ENCODE assay signal across 28 cellular contexts in genomic region chr17:39252788-39253460, GRCh38. TPM values are rescaled to one million over a fixed set of nuclear protein-coding genes. Genes with fewer than 3 reads are reported as not detected.
A peak's percentile ranks its signal among the peaks of the same experiment; 100 is the strongest.
DNase-seq lines count a peak whose midpoint lies in the region; ATAC-seq, FAIRE-seq and TF ChIP-seq lines count a peak whose summit lies in the region.
"Had no signal": no experiment of that assay in that cellular context is flagged by ENCODE, and none has a peak within 500 bp of the region (broad histone marks: within the 10 kb centered on the region; RNA-seq: fewer than 3 reads in every experiment).

No MANE protein-coding gene starts in this region.

- no peak overlapping the region for H3K9ac ChIP-seq in HepG2 (ENCODE audit: insufficient read depth, low read depth, low read length)
- no peak overlapping the region for H3K9ac ChIP-seq in endodermal cell (ENCODE audit: extremely low read depth, low read length, poor library complexity, severe bottlenecking)
- no peak overlapping the region for H3K9ac ChIP-seq in mesendoderm (ENCODE audit: low read length)
- H3K9ac ChIP-seq: GM23248 had no signal

- peak overlapping the region; percentile 42 for H3K56ac ChIP-seq in mesendoderm (ENCODE audit: low read length)

- H2AK5ac ChIP-seq in mesendoderm (ENCODE audit: low read length) = no peak overlapping the region

- no peak overlapping the region for H3K27ac Mint-ChIP-seq in endodermal cell
- peak overlapping the region in 1 of 7 donors; percentile 17 for H3K27ac Mint-ChIP-seq in CD14-positive monocyte
- H3K27ac Mint-ChIP-seq: IgD-negative memory B cell had no signal

- BruUV-seq in HepG2 (replicated peaks; lab: Mats Ljungman, UMichigan) = no TSS peak

- TF ChIP-seq POLR2A in HepG2 (IDR thresholded peaks at IDR 0.05; ENCODE audit: insufficient read depth in 1 of 2, low read depth in 2 of 2, low read length in 2 of 2) (no peak), right lobe of liver (IDR thresholded peaks at IDR 0.05) (no peak)

- no peak overlapping the region for H3K4me2 ChIP-seq in HepG2 (ENCODE audit: low read depth, low read length)
- no peak overlapping the region for H3K4me2 ChIP-seq in mesendoderm (ENCODE audit: low read length)
- H3K4me2 ChIP-seq: PC-9 had no signal

- H3K36me3 Mint-ChIP-seq in endodermal cell (ENCODE audit: low read depth) (peaks cover 20% of the 10 kb centered on the region), CD14-positive monocyte (peaks cover 48 to 73% of the 10 kb centered on the region in 2 donors)

- no peaks in the 10 kb centered on the region for H3K27me3 Mint-ChIP-seq in endodermal cell (ENCODE audit: insufficient read depth)
- peaks cover 0 to 2% (median 0%) of the 10 kb centered on the region in 3 donors for H3K27me3 Mint-ChIP-seq in CD14-positive monocyte (ENCODE audit: low read depth in 3 of 3)
- H3K27me3 Mint-ChIP-seq: CD4-positive, alpha-beta memory T cell; IgD-negative memory B cell had no signal

- CTCF ChIA-PET in HepG2 (lab: Yijun Ruan, JAX; ENCODE audit: low intra/inter-chr PET ratio, low total read pairs) = no interaction called here

- WGBS in HepG2 (ENCODE audit: low lambda C conversion rate) = 92% methylated on average over 7 of the region's 7 CpGs
- WGBS in right lobe of liver (ENCODE audit: insufficient coverage, low coverage, low lambda C conversion rate, missing lambda C conversion rate) = 87% methylated on average over 6 of the region's 7 CpGs
- WGBS in endodermal cell (ENCODE audit: insufficient coverage in 1 of 2, insufficient read length in 1 of 2), 2 experiments = 83 to 88% methylated on average over 2 to 7 of the region's 7 CpGs
- no CpG with 5 or more reads among the region's 7 CpGs for WGBS in mesendoderm (ENCODE audit: extremely low coverage, insufficient coverage, low lambda C conversion rate)

- intact Hi-C loops in HepG2 (cut with micrococcal nuclease; ENCODE audit: unreplicated experiment) = no loop called here
- intact Hi-C loops in right lobe of liver (cut with DNase I) = no loop called here
- intact Hi-C loops in CD14-positive monocyte (cut with micrococcal nuclease) = no loop called here

- H3K4me1 ChIP-seq in HepG2 (ENCODE audit: insufficient read depth, low read length) (peaks cover 27% of the 10 kb centered on the region), right lobe of liver (peaks cover 0 to 18% (median 7%) of the 10 kb centered on the region in 4 donors), endodermal cell (ENCODE audit: control insufficient read depth, insufficient read depth, low read length) (no peaks in the 10 kb centered on the region), mesendoderm (ENCODE audit: control insufficient read depth, low read depth, low read length) (no peaks in the 10 kb centered on the region), HAP-1 (no peaks in the 10 kb centered on the region)
- H3K4me1 ChIP-seq: SJCRH30 had no signal

- in situ Hi-C loops in HepG2 (cut with HindIII; ENCODE audit: extremely low pct_ligation_motif_present, low pct_unique_long_range_greater_than_20kb) (no loop called here), HAP-1 (cut with MboI; ENCODE audit: low sequenced_read_pairs) (no loop called here)

- TF ChIP-seq EP300 in HepG2 (IDR thresholded peaks at IDR 0.05; ENCODE audit: low read depth in 2 of 2, low read length in 2 of 2) (no peak), HepG2 (CRISPR knock-in tag; IDR thresholded peaks at IDR 0.05; ENCODE audit: borderline replicate concordance) (no peak)

- H3K9me3 Mint-ChIP-seq in endodermal cell (no peaks in the 10 kb centered on the region), CD14-positive monocyte (no peaks in the 10 kb centered on the region)
- H3K9me3 Mint-ChIP-seq: CD4-positive, alpha-beta memory T cell; IgD-negative memory B cell had no signal

- H3K4ac ChIP-seq in mesendoderm (ENCODE audit: low read depth, low read length) = no peak overlapping the region

- FAIRE-seq in HepG2 (lab: Jason Lieb, UNC) = no peak
- FAIRE-seq: GM12891, GM19239, HTR-8/SVneo had no signal

- no peak overlapping the region for H2AFZ ChIP-seq in HepG2 (ENCODE audit: low read length)
- H2AFZ ChIP-seq: GM23248, PC-9 had no signal

- peaks cover 5% of the 10 kb centered on the region for H3K4me1 Mint-ChIP-seq in endodermal cell
- H3K4me1 Mint-ChIP-seq in CD14-positive monocyte = no peaks in the 10 kb centered on the region
- H3K4me1 Mint-ChIP-seq: IgD-negative memory B cell had no signal

- H4K20me1 ChIP-seq in HepG2 (ENCODE audit: insufficient read depth, low read length) = no peaks in the 10 kb centered on the region

- H4K5ac ChIP-seq in mesendoderm (ENCODE audit: low read length) = no peak overlapping the region

- DNase-seq in HepG2 (ENCODE audit: low spot score) = no peak
- no peak for DNase-seq in right lobe of liver
- peak; percentile 84 for DNase-seq in endodermal cell
- DNase-seq in mesendoderm = peak; percentile 75
- DNase-seq in CD14-positive monocyte (ENCODE audit: low spot score) = no peak
- DNase-seq in NOMO-1 (lab: John Stamatoyannopoulos, UW; ENCODE audit: unreplicated experiment in 2 of 2) = no peak
- DNase-seq in HAP-1 (ENCODE audit: low spot score in 2 of 2) = no peak
- DNase-seq: 8988T; Calu3; CD4-positive, alpha-beta memory T cell; EL; GM23248; Kasumi-1; MG63; NCI-H1048; NCI-H1436 treated with DMSO at 0.1 percent for 48 hours; NCI-H2029; NCI-H2171; NCI-H526; PC-9; SJCRH30 had no signal

- no peaks in the 10 kb centered on the region for H3K79me2 ChIP-seq in HepG2 (ENCODE audit: insufficient read depth, low read length)
- H3K79me2 ChIP-seq in mesendoderm (ENCODE audit: control insufficient read depth, insufficient read depth, low read length) = no peaks in the 10 kb centered on the region

- H3K79me1 ChIP-seq in mesendoderm (ENCODE audit: low read length) = no peaks in the 10 kb centered on the region

- H2BK5ac ChIP-seq in mesendoderm (ENCODE audit: low read length) = no peak overlapping the region

- H3K23ac ChIP-seq in mesendoderm (ENCODE audit: low read length) = no peak overlapping the region

- ATAC-seq in HepG2 (0 out of 3 replicates have a peak, but pooled peaks have one; percentile 19), right lobe of liver (no peak), HG03039 (IDR thresholded peaks at IDR 0.05; ENCODE audit: unreplicated experiment) (no peak)

- H3K9me3 ChIP-seq in HepG2 (ENCODE audit: low read length) (no peaks in the 10 kb centered on the region), right lobe of liver (no peaks in the 10 kb centered on the region), endodermal cell (ENCODE audit: control insufficient read depth, low read length) (no peaks in the 10 kb centered on the region), HAP-1 (no peaks in the 10 kb centered on the region)
- H3K9me3 ChIP-seq: MG63, SJCRH30 had no signal

- TF ChIP-seq CTCF in HepG2 (CRISPR knock-in tag; IDR thresholded peaks at IDR 0.05) = no peak
- no peak for TF ChIP-seq CTCF in right lobe of liver (IDR thresholded peaks at IDR 0.05)
- peak; percentile 39 for TF ChIP-seq CTCF in endodermal cell (conservative IDR thresholded peaks at IDR 0.05)
- TF ChIP-seq CTCF in CD14-positive monocyte (IDR thresholded peaks at IDR 0.05) = no peak

- no peak overlapping the region for H2BK120ac ChIP-seq in mesendoderm (ENCODE audit: low read depth, low read length)

- H3K4me3 ChIP-seq in HepG2 (replicated peaks in 1 of 3; ENCODE audit: insufficient read depth in 1 of 3, low read depth in 2 of 3, low read length in 3 of 3) (no peak overlapping the region), right lobe of liver (no peak overlapping the region), endodermal cell (ENCODE audit: low read length) (no peak overlapping the region), mesendoderm (ENCODE audit: low read length) (no peak overlapping the region), HAP-1 (no peak overlapping the region)
- H3K4me3 ChIP-seq: GM23248, MG63, PC-9, SJCRH30 had no signal

- H3K27ac ChIP-seq in HepG2 (ENCODE audit: extremely low read length, insufficient read depth, low read length) (no peak overlapping the region), right lobe of liver (no peak overlapping the region), endodermal cell (ENCODE audit: low read depth, low read length) (no peak overlapping the region), mesendoderm (ENCODE audit: low read depth, low read length) (no peak overlapping the region)
- H3K27ac ChIP-seq: GM23248, HL-60, PC-9, SJCRH30 had no signal

- TF ChIP-seq RAD21 in HepG2 (CRISPR knock-in tag; IDR thresholded peaks at IDR 0.05) = no peak

- no peak overlapping the region for H4K8ac ChIP-seq in mesendoderm (ENCODE audit: low read depth, low read length)

- H3K36me3 ChIP-seq in HepG2 (replicated peaks in 1 of 2; ENCODE audit: control insufficient read depth in 1 of 2, insufficient read depth in 2 of 2, low read length in 2 of 2) (peaks cover under 1 to 1% of the 10 kb centered on the region in 2 experiments; a peak in 2 of 5 replicates), right lobe of liver (peaks cover 0 to 6% (median 0%) of the 10 kb centered on the region in 4 donors), endodermal cell (ENCODE audit: control insufficient read depth, insufficient read depth, low read length) (no peaks in the 10 kb centered on the region), mesendoderm (ENCODE audit: control insufficient read depth, insufficient read depth, low read length) (no peaks in the 10 kb centered on the region), HAP-1 (replicated peaks) (no peaks in the 10 kb centered on the region)
- H3K36me3 ChIP-seq: SJCRH30 had no signal

- no peak overlapping the region for H2BK15ac ChIP-seq in mesendoderm (replicated peaks; ENCODE audit: low read depth)

- no peak overlapping the region for H3K18ac ChIP-seq in mesendoderm (ENCODE audit: low read length)

- no peaks in the 10 kb centered on the region for H3K27me3 ChIP-seq in HepG2 (ENCODE audit: control insufficient read depth in 1 of 2, insufficient read depth in 2 of 2, low read length in 2 of 2)
- H3K27me3 ChIP-seq in right lobe of liver = no peaks in the 10 kb centered on the region
- no peaks in the 10 kb centered on the region for H3K27me3 ChIP-seq in endodermal cell (ENCODE audit: control insufficient read depth, insufficient read depth, low read length, poor library complexity, severe bottlenecking)
- H3K27me3 ChIP-seq in mesendoderm (ENCODE audit: insufficient read depth, low read length, poor library complexity) = no peaks in the 10 kb centered on the region
- H3K27me3 ChIP-seq in HAP-1 (ENCODE audit: low read depth) = no peaks in the 10 kb centered on the region
- H3K27me3 ChIP-seq: MG63, SJCRH30 had no signal

- POLR2A ChIA-PET in HepG2 (lab: Yijun Ruan, JAX) = interaction anchor here (1.0 kb wide), 1 partner anchor 53 kb away, joined by 3 read pairs; the partner anchor contains the start of gene RPL19

- no peak overlapping the region for H3K4me3 Mint-ChIP-seq in endodermal cell
- no peak overlapping the region for H3K4me3 Mint-ChIP-seq in CD14-positive monocyte
- H3K4me3 Mint-ChIP-seq: CD4-positive, alpha-beta memory T cell; IgD-negative memory B cell had no signal

RNA-seq across cellular contexts. Expression of gene STAC2, which starts 27.2 kb away (rescaled TPM):
- total RNA-seq in HepG2 (2016; rRNA removed; fragmentation: Illumina TruSeq; extraction: Trizol) = not detected in 2 replicates
- not detected in 2 replicates for total RNA-seq in HepG2 (2016; cell fraction: cytosol; rRNA removed; fragmentation: Illumina TruSeq; extraction: Trizol; ENCODE audit: low read depth)
- total RNA-seq in HepG2 (2016; cell fraction: insoluble cytoplasmic fraction; rRNA removed; fragmentation: Illumina TruSeq; extraction: Trizol) = not detected in 2 replicates
- not detected in 2 replicates for total RNA-seq in HepG2 (2016; cell fraction: membrane; rRNA removed; fragmentation: Illumina TruSeq; extraction: Trizol)
- total RNA-seq in HepG2 (2016; cell fraction: nucleus; rRNA removed; fragmentation: Illumina TruSeq; extraction: Trizol) = not detected in 2 replicates
- not detected in 2 replicates for polyA plus RNA-seq in HepG2 (2011; rRNA removed)
- polyA plus RNA-seq in HepG2 (2011; cell fraction: cytosol; rRNA removed) = not detected in 2 replicates
- not detected in 2 replicates for polyA plus RNA-seq in HepG2 (2011; cell fraction: nucleus; rRNA removed)
- not detected in 2 replicates for polyA plus RNA-seq in HepG2 (2012)
- 0.02 TPM in 1 of 2 replicates, not detected in the other for polyA plus RNA-seq in HepG2 (2016; cell fraction: cytosol; fragmentation: Illumina TruSeq; extraction: Trizol; ENCODE audit: low read depth)
- polyA plus RNA-seq in HepG2 (2016; cell fraction: insoluble cytoplasmic fraction; fragmentation: Illumina TruSeq; extraction: Trizol; ENCODE audit: low read depth) = not detected in 2 replicates
- polyA plus RNA-seq in HepG2 (2016; cell fraction: membrane; fragmentation: Illumina TruSeq; extraction: Trizol; ENCODE audit: low read depth) = not detected in 2 replicates
- not detected in 2 replicates for polyA plus RNA-seq in HepG2 (2016; cell fraction: nucleus; fragmentation: Illumina TruSeq; extraction: Trizol; ENCODE audit: insufficient read depth, low read depth)
- polyA minus RNA-seq in HepG2 (2011; rRNA and poly(A)+ RNA removed; ENCODE audit: low replicate concordance) = 0.37 TPM in 1 of 2 replicates, not detected in the other
- polyA minus RNA-seq in HepG2 (2011; cell fraction: cytosol; rRNA and poly(A)+ RNA removed) = not detected in 2 replicates
- polyA minus RNA-seq in HepG2 (2011; cell fraction: nucleus; rRNA and poly(A)+ RNA removed) = not detected in 2 replicates
- total RNA-seq in right lobe of liver = not detected
- under 1 TPM; 0.35 to 0.46 TPM for total RNA-seq in endodermal cell
- 1.3 TPM for polyA plus RNA-seq in endodermal cell (2013, experiment 1 of 2)
- polyA plus RNA-seq in endodermal cell (2013, experiment 2 of 2) = 1.2 TPM
- polyA plus RNA-seq in mesendoderm (2013, experiment 1 of 2) = 0.70 TPM
- polyA plus RNA-seq in mesendoderm (2013, experiment 2 of 2) = 0.70 TPM
- polyA plus RNA-seq in CD14-positive monocyte = not detected
- total RNA-seq: Calu3; CD4-positive, alpha-beta memory T cell; GM23248; SJCRH30 had no signal
- polyA plus RNA-seq: BJ; CD4-positive, alpha-beta memory T cell; GM23248; IgD-negative memory B cell had no signal

RNA-seq across cellular contexts. Expression of gene RPL19, which starts 52.8 kb away (rescaled TPM):
- total RNA-seq in HepG2 (2016; rRNA removed; fragmentation: Illumina TruSeq; extraction: Trizol) (2,768 and 3,257 TPM in 2 replicates), right lobe of liver (1,000 to 10,000 TPM in 2 of 6 experiments, 100 to 1,000 TPM in 4; 537 to 1,327 (median 627) TPM), endodermal cell (1,000 to 10,000 TPM; 1,782 to 1,829 TPM)
- 3,353 and 3,708 TPM in 2 replicates for total RNA-seq in HepG2 (2016; cell fraction: cytosol; rRNA removed; fragmentation: Illumina TruSeq; extraction: Trizol; ENCODE audit: low read depth)
- 2,694 and 3,334 TPM in 2 replicates for total RNA-seq in HepG2 (2016; cell fraction: insoluble cytoplasmic fraction; rRNA removed; fragmentation: Illumina TruSeq; extraction: Trizol)
- 5,175 and 5,294 TPM in 2 replicates for total RNA-seq in HepG2 (2016; cell fraction: membrane; rRNA removed; fragmentation: Illumina TruSeq; extraction: Trizol)
- total RNA-seq in HepG2 (2016; cell fraction: nucleus; rRNA removed; fragmentation: Illumina TruSeq; extraction: Trizol) = 990 and 1,076 TPM in 2 replicates
- polyA plus RNA-seq in HepG2 (2011; rRNA removed) (2,522 and 2,554 TPM in 2 replicates), CD14-positive monocyte (1,000 to 10,000 TPM; 1,069 to 1,232 TPM)
- 3,383 and 3,728 TPM in 2 replicates for polyA plus RNA-seq in HepG2 (2011; cell fraction: cytosol; rRNA removed)
- 768 and 1,029 TPM in 2 replicates for polyA plus RNA-seq in HepG2 (2011; cell fraction: nucleus; rRNA removed)
- 2,340 and 2,506 TPM in 2 replicates for polyA plus RNA-seq in HepG2 (2012)
- polyA plus RNA-seq in HepG2 (2016; cell fraction: cytosol; fragmentation: Illumina TruSeq; extraction: Trizol; ENCODE audit: low read depth) = 5,160 and 5,701 TPM in 2 replicates
- polyA plus RNA-seq in HepG2 (2016; cell fraction: insoluble cytoplasmic fraction; fragmentation: Illumina TruSeq; extraction: Trizol; ENCODE audit: low read depth) = 4,287 and 4,430 TPM in 2 replicates
- polyA plus RNA-seq in HepG2 (2016; cell fraction: membrane; fragmentation: Illumina TruSeq; extraction: Trizol; ENCODE audit: low read depth) = 6,675 and 6,831 TPM in 2 replicates
- 2,116 and 2,174 TPM in 2 replicates for polyA plus RNA-seq in HepG2 (2016; cell fraction: nucleus; fragmentation: Illumina TruSeq; extraction: Trizol; ENCODE audit: insufficient read depth, low read depth)
- 413 and 602 TPM in 2 replicates for polyA minus RNA-seq in HepG2 (2011; rRNA and poly(A)+ RNA removed; ENCODE audit: low replicate concordance)
- polyA minus RNA-seq in HepG2 (2011; cell fraction: cytosol; rRNA and poly(A)+ RNA removed) = 764 and 846 TPM in 2 replicates
- 184 and 212 TPM in 2 replicates for polyA minus RNA-seq in HepG2 (2011; cell fraction: nucleus; rRNA and poly(A)+ RNA removed)
- 2,533 TPM for polyA plus RNA-seq in endodermal cell (2013, experiment 1 of 2)
- 2,401 TPM for polyA plus RNA-seq in endodermal cell (2013, experiment 2 of 2)
- polyA plus RNA-seq in mesendoderm (2013, experiment 1 of 2) = 2,776 TPM
- 2,856 TPM for polyA plus RNA-seq in mesendoderm (2013, experiment 2 of 2)

RNA-seq across cellular contexts. Expression of gene CACNB1, which starts 55.5 kb away (rescaled TPM):
- 0.60 and 0.75 TPM in 2 replicates for total RNA-seq in HepG2 (2016; rRNA removed; fragmentation: Illumina TruSeq; extraction: Trizol)
- total RNA-seq in HepG2 (2016; cell fraction: cytosol; rRNA removed; fragmentation: Illumina TruSeq; extraction: Trizol; ENCODE audit: low read depth) = 0.26 and 0.71 TPM in 2 replicates
- 0.19 and 0.84 TPM in 2 replicates for total RNA-seq in HepG2 (2016; cell fraction: insoluble cytoplasmic fraction; rRNA removed; fragmentation: Illumina TruSeq; extraction: Trizol)
- total RNA-seq in HepG2 (2016; cell fraction: membrane; rRNA removed; fragmentation: Illumina TruSeq; extraction: Trizol) = 0.34 and 0.48 TPM in 2 replicates
- total RNA-seq in HepG2 (2016; cell fraction: nucleus; rRNA removed; fragmentation: Illumina TruSeq; extraction: Trizol) = 1.8 TPM in 2 replicates
- 1.5 and 2.9 TPM in 2 replicates for polyA plus RNA-seq in HepG2 (2011; rRNA removed)
- polyA plus RNA-seq in HepG2 (2011; cell fraction: cytosol; rRNA removed) = 0.50 and 0.51 TPM in 2 replicates
- 8.4 and 12.2 TPM in 2 replicates for polyA plus RNA-seq in HepG2 (2011; cell fraction: nucleus; rRNA removed)
- polyA plus RNA-seq in HepG2 (2012) = 1.3 and 1.5 TPM in 2 replicates
- polyA plus RNA-seq in HepG2 (2016; cell fraction: cytosol; fragmentation: Illumina TruSeq; extraction: Trizol; ENCODE audit: low read depth) = 0.28 and 0.34 TPM in 2 replicates
- 0.47 and 0.96 TPM in 2 replicates for polyA plus RNA-seq in HepG2 (2016; cell fraction: insoluble cytoplasmic fraction; fragmentation: Illumina TruSeq; extraction: Trizol; ENCODE audit: low read depth)
- 0.38 and 0.40 TPM in 2 replicates for polyA plus RNA-seq in HepG2 (2016; cell fraction: membrane; fragmentation: Illumina TruSeq; extraction: Trizol; ENCODE audit: low read depth)
- polyA plus RNA-seq in HepG2 (2016; cell fraction: nucleus; fragmentation: Illumina TruSeq; extraction: Trizol; ENCODE audit: insufficient read depth, low read depth) = 4.7 and 7.2 TPM in 2 replicates
- polyA minus RNA-seq in HepG2 (2011; rRNA and poly(A)+ RNA removed; ENCODE audit: low replicate concordance) = 4.4 and 8.5 TPM in 2 replicates
- 0.40 and 1.3 TPM in 2 replicates for polyA minus RNA-seq in HepG2 (2011; cell fraction: cytosol; rRNA and poly(A)+ RNA removed)
- polyA minus RNA-seq in HepG2 (2011; cell fraction: nucleus; rRNA and poly(A)+ RNA removed) = 3.0 and 5.8 TPM in 2 replicates
- total RNA-seq in right lobe of liver = 1 to 10 TPM in 1 of 6 experiments, under 1 TPM in 4, not detected in 1; 0.18 to 1.3 (median 0.27) TPM
- 10 to 100 TPM; 12.2 to 13.2 TPM for total RNA-seq in endodermal cell
- 15.9 TPM for polyA plus RNA-seq in endodermal cell (2013, experiment 1 of 2)
- polyA plus RNA-seq in endodermal cell (2013, experiment 2 of 2) = 12.4 TPM
- 4.3 TPM for polyA plus RNA-seq in mesendoderm (2013, experiment 1 of 2)
- 4.5 TPM for polyA plus RNA-seq in mesendoderm (2013, experiment 2 of 2)
- polyA plus RNA-seq in CD14-positive monocyte = under 1 TPM; 0.13 to 0.31 TPM

Comparison
In these comparisons a context has a peak if more than half of its experiments do, and no peak if none do; other contexts are left out.
1. DNase-seq: peak in endodermal cell (single experiment) and mesendoderm (single experiment); none in HepG2 (single experiment), right lobe of liver (0 of 3), CD14-positive monocyte (single experiment), NOMO-1 (0 of 2) and HAP-1 (0 of 2).